13 cellular contexts compared by ENCODE assay signal in the genomic region with DNA sequence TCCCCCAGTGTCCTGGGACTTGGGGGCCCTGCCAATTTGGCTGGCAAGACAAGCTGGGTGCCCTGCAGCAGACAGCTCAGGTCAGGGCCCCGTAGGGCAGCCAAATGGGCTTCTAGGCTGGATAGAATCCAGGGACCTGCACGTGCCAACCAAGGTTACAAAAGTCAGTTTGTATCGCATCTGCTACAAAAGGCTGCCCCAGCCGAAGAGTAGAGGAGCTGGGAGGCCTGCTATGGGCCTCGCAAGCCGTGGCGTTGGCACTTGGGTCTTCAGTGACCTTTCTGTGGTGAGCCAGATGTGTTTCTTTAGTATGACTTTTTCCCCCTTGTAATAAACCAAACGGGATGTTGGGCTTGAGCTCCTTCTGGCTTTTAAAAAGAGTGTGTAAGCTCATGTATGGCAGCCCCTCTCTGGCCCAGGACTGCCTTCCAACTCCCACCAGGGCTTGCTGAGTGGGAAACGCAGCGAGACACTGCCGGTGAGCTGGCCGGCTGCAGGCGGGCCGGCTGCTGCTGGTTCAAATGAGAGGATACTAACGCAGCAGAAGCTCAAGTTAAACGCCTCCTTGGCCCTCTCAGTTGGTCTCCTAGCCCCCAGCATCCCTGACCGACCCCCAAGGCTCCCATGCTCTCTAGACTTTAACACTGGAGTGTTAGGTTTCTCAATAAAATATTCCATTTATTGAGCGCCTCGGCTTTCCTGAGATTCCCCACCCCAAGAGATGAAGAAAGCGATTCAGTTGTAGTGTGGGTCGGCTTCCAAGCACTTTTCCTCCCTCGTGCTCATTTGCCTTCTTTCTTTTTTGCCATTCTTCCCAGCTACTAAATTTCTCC. TPM values are rescaled to one million over a fixed set of nuclear protein-coding genes. Genes with fewer than 3 reads are reported as not detected.
A peak's percentile ranks its signal among the peaks of the same experiment; 100 is the strongest.
DNase-seq lines count a peak whose midpoint lies in the region; ATAC-seq, FAIRE-seq and TF ChIP-seq lines count a peak whose summit lies in the region.
"Had no signal": no experiment of that assay in that cellular context is flagged by ENCODE, and none has a peak within 500 bp of the region (broad histone marks: within the 10 kb centered on the region; RNA-seq: fewer than 3 reads in every experiment).

No MANE protein-coding gene starts in this region.

- ATAC-seq in psoas muscle (peak in 1 of 4 donors; percentile 4), HG03520 (IDR thresholded peaks at IDR 0.05; ENCODE audit: unreplicated experiment) (no peak)
- ATAC-seq: stimulated activated memory B cell treated with anti-CD40 and anti-IgM and Interleukin-4, amounts not matched to agents 10 μg/mL and 1 μg/mL and 100 μg/mL, for 72 hours had no signal

- DNase-seq in AG10803 (ENCODE audit: low read depth) (no peak), HCEC 1CT (peak; percentile 48), glomerular visceral epithelial cell (ENCODE audit: extremely low spot score) (peak; percentile 35), psoas muscle (peak in 1 of 2 donors; percentile 70), NCI-H2107 treated with DMSO at 0.1 percent for 48 hours (lab: John Stamatoyannopoulos, UW; ENCODE audit: unreplicated experiment) (no peak), frontal cortex (ENCODE audit: low spot score in 2 of 2) (no peak), cerebellum (ENCODE audit: low spot score) (no peak)
- DNase-seq: KG1, NCI-H2081 had no signal

- no peaks in the 10 kb centered on the region for H3K9me3 ChIP-seq in psoas muscle

- no peak for FAIRE-seq in frontal cortex (lab: Jason Lieb, UNC)

- peaks cover 23% of the 10 kb centered on the region for H3K4me1 ChIP-seq in psoas muscle

- H3K27ac ChIP-seq in psoas muscle: peak overlapping the region; percentile 92
- H3K27ac ChIP-seq: BLaER1 treated with 17β-estradiol and CSF1 and Interleukin-3, amounts not matched to agents 10 nM and 100 nM had no signal

- no peaks in the 10 kb centered on the region for H3K36me3 ChIP-seq in psoas muscle (ENCODE audit: insufficient read depth in 1 of 2, low read depth in 1 of 2)
- H3K36me3 ChIP-seq: BLaER1 treated with 17β-estradiol and CSF1 and Interleukin-3, amounts not matched to agents 10 nM and 100 nM had no signal

- intact Hi-C loops in psoas muscle (cut with DNase I): no loop called here

- H3K4me3 ChIP-seq in AG10803 (ENCODE audit: low read length) (peak overlapping the region; percentile 87), psoas muscle (peak overlapping the region; percentile 79)
- H3K4me3 ChIP-seq: BLaER1 treated with 17β-estradiol and CSF1 and Interleukin-3, amounts not matched to agents 10 nM and 100 nM had no signal

- TF ChIP-seq CTCF in AG10803 (conservative IDR thresholded peaks at IDR 0.05; ENCODE audit: low read length) (no peak), psoas muscle (IDR thresholded peaks at IDR 0.05) (no peak)

- H3K27me3 ChIP-seq in psoas muscle (ENCODE audit: insufficient read depth in 3 of 3, low read length in 2 of 3): peaks cover 0 to 10% (median 0%) of the 10 kb centered on the region in 3 donors

- 41 to 53% (median 46%) methylated on average over 22 of the region's 22 CpGs for WGBS in psoas muscle, 3 donors

RNA-seq across cellular contexts. Expression of gene HOXA10, which starts 3.1 kb away (rescaled TPM):
- total RNA-seq in psoas muscle: 10 to 100 TPM in 2 of 4 donors, under 1 TPM in 1, not detected in 1; 0.81 to 34.3 (median 19.2) TPM
- 10 to 100 TPM; 17.2 to 77.5 (median 32.0) TPM for polyA plus RNA-seq in psoas muscle
- total RNA-seq in frontal cortex: not detected
- total RNA-seq in cerebellum: not detected
- polyA plus RNA-seq: neural cell had no signal

RNA-seq across cellular contexts. Expression of gene HOXA11, which starts 7.9 kb away (rescaled TPM):
- total RNA-seq in psoas muscle (1 to 10 TPM in 1 of 4 donors, not detected in 3; 1.1 TPM), frontal cortex (not detected), cerebellum (not detected)
- polyA plus RNA-seq in psoas muscle: under 1 TPM; 0.08 to 0.90 (median 0.25) TPM
- polyA plus RNA-seq: neural cell had no signal

RNA-seq across cellular contexts. Expression of gene HOXA9, which starts 11.8 kb away (rescaled TPM):
- 10 to 100 TPM in 1 of 4 donors, 1 to 10 TPM in 1, under 1 TPM in 1, not detected in 1; 0.81 to 19.9 (median 4.9) TPM for total RNA-seq in psoas muscle
- 10 to 100 TPM; 13.8 to 55.9 (median 18.2) TPM for polyA plus RNA-seq in psoas muscle
- total RNA-seq in frontal cortex: not detected
- total RNA-seq in cerebellum: not detected
- polyA plus RNA-seq: neural cell had no signal

RNA-seq across cellular contexts. Expression of gene HOXA7, which starts 20.7 kb away (rescaled TPM):
- total RNA-seq in psoas muscle (1 to 10 TPM; 4.7 to 8.4 (median 6.7) TPM), frontal cortex (not detected), cerebellum (not detected)
- 10 to 100 TPM in 1 of 3 donors, 1 to 10 TPM in 2; 2.9 to 10.2 (median 6.2) TPM for polyA plus RNA-seq in psoas muscle
- polyA plus RNA-seq: neural cell had no signal

RNA-seq across cellular contexts. Expression of gene HOXA13, which starts 22.7 kb away (rescaled TPM):
- total RNA-seq in psoas muscle: under 1 TPM in 1 of 4 donors, not detected in 3; 0.06 TPM
- under 1 TPM in 2 of 3 donors, not detected in 1; 0.01 to 0.08 TPM for polyA plus RNA-seq in psoas muscle
- total RNA-seq in frontal cortex: not detected
- not detected for total RNA-seq in cerebellum
- polyA plus RNA-seq: neural cell had no signal

Comparison
In these comparisons a context has a peak if more than half of its experiments do, and no peak if none do; other contexts are left out.
1. DNase-seq: peak in HCEC 1CT (single experiment) and glomerular visceral epithelial cell (single experiment); none in AG10803 (single experiment), NCI-H2107 treated with DMSO at 0.1 percent for 48 hours (single experiment), frontal cortex (0 of 2) and cerebellum (single experiment).